ENCODE assay signal across 21 cellular contexts in genomic region chr5:135369952-135370351, GRCh38. TPM values are rescaled to one million over a fixed set of nuclear protein-coding genes. Genes with fewer than 3 reads are reported as not detected.
DNase-seq lines count a peak whose midpoint lies in the region; ATAC-seq and TF ChIP-seq lines count a peak whose summit lies in the region.
"Had no signal": no experiment of that assay in that cellular context is flagged by ENCODE, and none has a peak within 500 bp of the region (broad histone marks: within the 10 kb centered on the region; RNA-seq: fewer than 3 reads in every experiment).

No MANE protein-coding gene starts in this region.

- no peak for TF ChIP-seq CTCF in neutrophil (IDR thresholded peaks at IDR 0.05)

- H3K27me3 Mint-ChIP-seq in T-helper 2 cell treated with Interferon-gamma antibody and Interleukin-4, amounts not matched to agents 5 μg/mL and 100 μg/mL, for 36 hours (ENCODE audit: low read depth) = no peaks in the 10 kb centered on the region
- no peaks in the 10 kb centered on the region for H3K27me3 Mint-ChIP-seq in activated naive CD8-positive, alpha-beta T cell treated with anti-CD3 and anti-CD28 coated beads, Interleukin-2, amount 10 ng/mL, durations not matched to agents 7 days and 5 days
- H3K27me3 Mint-ChIP-seq in activated naive CD8-positive, alpha-beta T cell treated with anti-CD3 and anti-CD28 coated beads, Interleukin-2, amount 50 U/mL, for 24 hours = no peaks in the 10 kb centered on the region

- ATAC-seq in activated naive CD8-positive, alpha-beta T cell treated with anti-CD3 and anti-CD28 coated beads, Interleukin-2, amount 10 ng/mL, durations not matched to agents 7 days and 5 days (ENCODE audit: low read depth) = no peak
- no peak for ATAC-seq in activated naive CD8-positive, alpha-beta T cell treated with anti-CD3 and anti-CD28 coated beads, Interleukin-2, amount 50 U/mL, for 24 hours
- ATAC-seq: CD8-positive, alpha-beta T cell; GM23338 had no signal

- H3K36me3 Mint-ChIP-seq in T-helper 2 cell treated with Interferon-gamma antibody and Interleukin-4, amounts not matched to agents 5 μg/mL and 100 μg/mL, for 36 hours (ENCODE audit: low read depth) = peaks cover 61% of the 10 kb centered on the region
- H3K36me3 Mint-ChIP-seq in activated naive CD8-positive, alpha-beta T cell treated with anti-CD3 and anti-CD28 coated beads, Interleukin-2, amount 10 ng/mL, durations not matched to agents 7 days and 5 days = peaks cover 34% of the 10 kb centered on the region
- H3K36me3 Mint-ChIP-seq in activated naive CD8-positive, alpha-beta T cell treated with anti-CD3 and anti-CD28 coated beads, Interleukin-2, amount 50 U/mL, for 24 hours (ENCODE audit: low read depth) = peaks cover 52% of the 10 kb centered on the region

- peaks cover 29 to 38% of the 10 kb centered on the region in 2 experiments for H3K4me1 ChIP-seq in neutrophil (ENCODE audit: control insufficient read depth in 1 of 2, insufficient read depth in 1 of 2, low read depth in 1 of 2, low read length in 1 of 2)

- no peaks in the 10 kb centered on the region for H3K9me3 Mint-ChIP-seq in T-helper 2 cell treated with Interferon-gamma antibody and Interleukin-4, amounts not matched to agents 5 μg/mL and 100 μg/mL, for 36 hours
- H3K9me3 Mint-ChIP-seq in activated naive CD8-positive, alpha-beta T cell treated with anti-CD3 and anti-CD28 coated beads, Interleukin-2, amount 10 ng/mL, durations not matched to agents 7 days and 5 days = no peaks in the 10 kb centered on the region
- no peaks in the 10 kb centered on the region for H3K9me3 Mint-ChIP-seq in activated naive CD8-positive, alpha-beta T cell treated with anti-CD3 and anti-CD28 coated beads, Interleukin-2, amount 50 U/mL, for 24 hours
- H3K9me3 Mint-ChIP-seq: CD8-positive, alpha-beta T cell; GM23338 had no signal

- POLR2A ChIA-PET in activated naive CD8-positive, alpha-beta T cell treated with anti-CD3 and anti-CD28 coated beads, Interleukin-2, amount 10 ng/mL, durations not matched to agents 7 days and 5 days (lab: Charles Lee) = interaction anchor here (1.3 kb wide), 1 partner anchor 10 kb away, joined by 4 read pairs; no protein-coding TSS in a partner anchor

- H3K27me3 ChIP-seq in neutrophil = no peaks in the 10 kb centered on the region
- H3K27me3 ChIP-seq: BLaER1 treated with 17β-estradiol and CSF1 and Interleukin-3, amounts not matched to agents 10 nM and 100 nM; MG63 had no signal

- peaks cover 71% of the 10 kb centered on the region for H3K36me3 ChIP-seq in neutrophil

- H3K27ac Mint-ChIP-seq in T-helper 2 cell treated with Interferon-gamma antibody and Interleukin-4, amounts not matched to agents 5 μg/mL and 100 μg/mL, for 36 hours = peak overlapping the region; percentile 37
- peak overlapping the region; percentile 58 for H3K27ac Mint-ChIP-seq in activated naive CD8-positive, alpha-beta T cell treated with anti-CD3 and anti-CD28 coated beads, Interleukin-2, amount 10 ng/mL, durations not matched to agents 7 days and 5 days
- H3K27ac Mint-ChIP-seq in activated naive CD8-positive, alpha-beta T cell treated with anti-CD3 and anti-CD28 coated beads, Interleukin-2, amount 50 U/mL, for 24 hours = no peak overlapping the region
- H3K27ac Mint-ChIP-seq: CD8-positive, alpha-beta T cell; GM23338 had no signal

- H3K4me3 ChIP-seq in neutrophil (ENCODE audit: low read depth in 1 of 2, low read length in 1 of 2) = no peak overlapping the region
- H3K4me3 ChIP-seq: BLaER1 treated with 17β-estradiol and CSF1 and Interleukin-3, amounts not matched to agents 10 nM and 100 nM; GM23338; MG63 had no signal

- peaks cover 43% of the 10 kb centered on the region for H3K4me1 Mint-ChIP-seq in T-helper 2 cell treated with Interferon-gamma antibody and Interleukin-4, amounts not matched to agents 5 μg/mL and 100 μg/mL, for 36 hours (ENCODE audit: low read depth)
- H3K4me1 Mint-ChIP-seq in activated naive CD8-positive, alpha-beta T cell treated with anti-CD3 and anti-CD28 coated beads, Interleukin-2, amount 10 ng/mL, durations not matched to agents 7 days and 5 days = peaks cover 45% of the 10 kb centered on the region
- H3K4me1 Mint-ChIP-seq in activated naive CD8-positive, alpha-beta T cell treated with anti-CD3 and anti-CD28 coated beads, Interleukin-2, amount 50 U/mL, for 24 hours = peaks cover 15% of the 10 kb centered on the region
- H3K4me1 Mint-ChIP-seq: GM23338 had no signal

- peak overlapping the region; percentile 5 for H3K27ac ChIP-seq in neutrophil
- H3K27ac ChIP-seq: BLaER1 treated with 17β-estradiol and CSF1 and Interleukin-3, amounts not matched to agents 10 nM and 100 nM had no signal

- H3K9me3 ChIP-seq in neutrophil = no peaks in the 10 kb centered on the region
- H3K9me3 ChIP-seq: BLaER1 treated with 17β-estradiol and CSF1 and Interleukin-3, amounts not matched to agents 10 nM and 100 nM; MG63 had no signal

- H3K4me3 Mint-ChIP-seq in T-helper 2 cell treated with Interferon-gamma antibody and Interleukin-4, amounts not matched to agents 5 μg/mL and 100 μg/mL, for 36 hours = no peak overlapping the region
- no peak overlapping the region for H3K4me3 Mint-ChIP-seq in activated naive CD8-positive, alpha-beta T cell treated with anti-CD3 and anti-CD28 coated beads, Interleukin-2, amount 10 ng/mL, durations not matched to agents 7 days and 5 days
- no peak overlapping the region for H3K4me3 Mint-ChIP-seq in activated naive CD8-positive, alpha-beta T cell treated with anti-CD3 and anti-CD28 coated beads, Interleukin-2, amount 50 U/mL, for 24 hours
- H3K4me3 Mint-ChIP-seq: CD8-positive, alpha-beta T cell; GM23338 had no signal

- no peak for DNase-seq in T-helper 2 cell treated with Interferon-gamma antibody and Interleukin-4, amounts not matched to agents 5 μg/mL and 100 μg/mL, for 36 hours (ENCODE audit: low spot score)
- DNase-seq in T-helper 2 cell = no peak
- no peak for DNase-seq in activated naive CD8-positive, alpha-beta T cell treated with anti-CD3 and anti-CD28 coated beads, Interleukin-2, amount 10 ng/mL, durations not matched to agents 7 days and 5 days
- no peak for DNase-seq in activated naive CD8-positive, alpha-beta T cell treated with anti-CD3 and anti-CD28 coated beads, Interleukin-2, amount 50 U/mL, for 24 hours
- DNase-seq in SIG-M5 treated with dmso at 0.1 percent for 504 hours (lab: John Stamatoyannopoulos, UW; ENCODE audit: unreplicated experiment) = no peak
- DNase-seq in occipital lobe (lab: John Stamatoyannopoulos, UW) = no peak
- DNase-seq in HK-2 (ENCODE audit: unreplicated experiment) = no peak
- DNase-seq: 8988T, HCEC 1CT, Kasumi-1, MG63, NCI-H1048, NCI-H1417 treated with DMSO at 0.1 percent for 48 hours, NCI-H187, NCI-H446 treated with DMSO at 0.1 percent for 48 hours, NCI-H526 treated with DMSO at 0.1 percent for 48 hours, OCI-M1 had no signal

RNA-seq across cellular contexts. Expression of gene MACROH2A1, which starts 29.1 kb away (rescaled TPM):
- 100 to 1,000 TPM; 253 to 258 TPM for total RNA-seq in activated naive CD8-positive, alpha-beta T cell treated with anti-CD3 and anti-CD28 coated beads, Interleukin-2, amount 10 ng/mL, durations not matched to agents 7 days and 5 days
- total RNA-seq in occipital lobe = 101 TPM
